18 cellular contexts compared by ENCODE assay signal in genomic region chr7:132601783-132602182, GRCh38. TPM values are rescaled to one million over a fixed set of nuclear protein-coding genes. Genes with fewer than 3 reads are reported as not detected.
DNase-seq lines count a peak whose midpoint lies in the region; ATAC-seq and TF ChIP-seq lines count a peak whose summit lies in the region.
"Had no signal": no experiment of that assay in that cellular context is flagged by ENCODE, and none has a peak within 500 bp of the region (broad histone marks: within the 10 kb centered on the region; RNA-seq: fewer than 3 reads in every experiment).

No MANE protein-coding gene starts in this region.

- H3K4me3 Mint-ChIP-seq in activated T-cell treated with anti-CD3 and anti-CD28 coated beads, Interleukin-2, amount 50 U/mL, for 72 hours, result no peak overlapping the region
- H3K4me3 Mint-ChIP-seq in activated T-helper 17 cell treated with anti-CD3 and anti-CD28 coated beads, Interleukin-2, amount 50 U/mL, for 72 hours, result no peak overlapping the region
- H3K4me3 Mint-ChIP-seq in stimulated activated effector memory CD8-positive, alpha-beta T cell treated with anti-CD3 and anti-CD28 coated beads, Interleukin-12 subunit alpha, Interleukin-12 subunit beta, amount 100 ng/mL, for 72 hours, result no peak overlapping the region
- H3K4me3 Mint-ChIP-seq: B cell; CD4-positive, alpha-beta memory T cell; CD4-positive, CD25-positive, alpha-beta regulatory T cell; CD8-positive, alpha-beta memory T cell had no signal

- H3K4me3 ChIP-seq in ascending aorta, result no peak overlapping the region
- H3K4me3 ChIP-seq: A549; BLaER1 treated with 17β-estradiol and CSF1 and Interleukin-3, amounts not matched to agents 10 nM and 100 nM had no signal

- H3K4me1 Mint-ChIP-seq in activated T-cell treated with anti-CD3 and anti-CD28 coated beads, Interleukin-2, amount 50 U/mL, for 72 hours (ENCODE audit: low read depth), result peaks cover 7% of the 10 kb centered on the region
- H3K4me1 Mint-ChIP-seq in activated T-helper 17 cell treated with anti-CD3 and anti-CD28 coated beads, Interleukin-2, amount 50 U/mL, for 72 hours, result no peaks in the 10 kb centered on the region
- H3K4me1 Mint-ChIP-seq in stimulated activated effector memory CD8-positive, alpha-beta T cell treated with anti-CD3 and anti-CD28 coated beads, Interleukin-12 subunit alpha, Interleukin-12 subunit beta, amount 100 ng/mL, for 72 hours, result no peaks in the 10 kb centered on the region
- H3K4me1 Mint-ChIP-seq: B cell; CD4-positive, alpha-beta memory T cell; CD4-positive, CD25-positive, alpha-beta regulatory T cell; CD8-positive, alpha-beta memory T cell had no signal

- H3K36me3 Mint-ChIP-seq in activated T-cell treated with anti-CD3 and anti-CD28 coated beads, Interleukin-2, amount 50 U/mL, for 72 hours (ENCODE audit: insufficient read depth in 2 of 2), result no peaks in the 10 kb centered on the region
- no peaks in the 10 kb centered on the region for H3K36me3 Mint-ChIP-seq in activated T-helper 17 cell treated with anti-CD3 and anti-CD28 coated beads, Interleukin-2, amount 50 U/mL, for 72 hours (ENCODE audit: low read depth)
- no peaks in the 10 kb centered on the region for H3K36me3 Mint-ChIP-seq in stimulated activated effector memory CD8-positive, alpha-beta T cell treated with anti-CD3 and anti-CD28 coated beads, Interleukin-12 subunit alpha, Interleukin-12 subunit beta, amount 100 ng/mL, for 72 hours
- H3K36me3 Mint-ChIP-seq: CD4-positive, alpha-beta memory T cell; CD4-positive, CD25-positive, alpha-beta regulatory T cell; CD8-positive, alpha-beta memory T cell had no signal

- no peak for DNase-seq in activated T-cell treated with anti-CD3 and anti-CD28 coated beads, Interleukin-2, amount 50 U/mL, for 72 hours
- DNase-seq in activated T-cell treated with anti-CD3 and anti-CD28 coated beads, Interleukin-2, amount 50 U/mL, for 1 hour, result no peak
- DNase-seq in stimulated activated effector memory CD8-positive, alpha-beta T cell treated with anti-CD3 and anti-CD28 coated beads, Interleukin-12 subunit alpha, Interleukin-12 subunit beta, amount 100 ng/mL, for 72 hours (ENCODE audit: low spot score in 2 of 2), result no peak
- no peak for DNase-seq in ascending aorta (ENCODE audit: low spot score in 2 of 2)
- DNase-seq in NK-92 treated with Interleukin-12 subunit alpha and Interleukin-12 subunit beta, amount 100 ng/mL, for 24 hours (lab: John Stamatoyannopoulos, UW), result no peak
- DNase-seq: AML-193; CD4-positive, alpha-beta memory T cell; CD4-positive, CD25-positive, alpha-beta regulatory T cell; CD8-positive, alpha-beta memory T cell; COR-L47; DMS79 treated with DMSO at 0.1 percent for 48 hours; GF-D8 had no signal

- H3K27ac Mint-ChIP-seq in activated T-cell treated with anti-CD3 and anti-CD28 coated beads, Interleukin-2, amount 50 U/mL, for 72 hours, result peak overlapping the region; percentile 3
- H3K27ac Mint-ChIP-seq in activated T-helper 17 cell treated with anti-CD3 and anti-CD28 coated beads, Interleukin-2, amount 50 U/mL, for 72 hours, result no peak overlapping the region
- H3K27ac Mint-ChIP-seq in stimulated activated effector memory CD8-positive, alpha-beta T cell treated with anti-CD3 and anti-CD28 coated beads, Interleukin-12 subunit alpha, Interleukin-12 subunit beta, amount 100 ng/mL, for 72 hours, result no peak overlapping the region
- H3K27ac Mint-ChIP-seq: B cell; CD4-positive, alpha-beta memory T cell; CD4-positive, CD25-positive, alpha-beta regulatory T cell had no signal

- H3K36me3 ChIP-seq in ascending aorta, result no peaks in the 10 kb centered on the region
- H3K36me3 ChIP-seq: BLaER1 treated with 17β-estradiol and CSF1 and Interleukin-3, amounts not matched to agents 10 nM and 100 nM had no signal

- no peak overlapping the region for H3K27ac ChIP-seq in ascending aorta
- H3K27ac ChIP-seq: 22Rv1; A549; BLaER1 treated with 17β-estradiol and CSF1 and Interleukin-3, amounts not matched to agents 10 nM and 100 nM; C4-2B had no signal

- H3K4me1 ChIP-seq in ascending aorta, result no peaks in the 10 kb centered on the region
- H3K4me1 ChIP-seq: A549 had no signal

- no peaks in the 10 kb centered on the region for H3K9me3 Mint-ChIP-seq in activated T-cell treated with anti-CD3 and anti-CD28 coated beads, Interleukin-2, amount 50 U/mL, for 72 hours
- no peaks in the 10 kb centered on the region for H3K9me3 Mint-ChIP-seq in activated T-helper 17 cell treated with anti-CD3 and anti-CD28 coated beads, Interleukin-2, amount 50 U/mL, for 72 hours
- no peaks in the 10 kb centered on the region for H3K9me3 Mint-ChIP-seq in stimulated activated effector memory CD8-positive, alpha-beta T cell treated with anti-CD3 and anti-CD28 coated beads, Interleukin-12 subunit alpha, Interleukin-12 subunit beta, amount 100 ng/mL, for 72 hours
- H3K9me3 Mint-ChIP-seq: CD4-positive, alpha-beta memory T cell; CD4-positive, CD25-positive, alpha-beta regulatory T cell; CD8-positive, alpha-beta memory T cell had no signal

- peaks cover 13% of the 10 kb centered on the region for H3K27me3 Mint-ChIP-seq in activated T-cell treated with anti-CD3 and anti-CD28 coated beads, Interleukin-2, amount 50 U/mL, for 72 hours (ENCODE audit: low read depth)
- peaks cover 21% of the 10 kb centered on the region for H3K27me3 Mint-ChIP-seq in activated T-helper 17 cell treated with anti-CD3 and anti-CD28 coated beads, Interleukin-2, amount 50 U/mL, for 72 hours

- no peaks in the 10 kb centered on the region for H3K27me3 ChIP-seq in ascending aorta
- H3K27me3 ChIP-seq: BLaER1 treated with 17β-estradiol and CSF1 and Interleukin-3, amounts not matched to agents 10 nM and 100 nM had no signal

- intact Hi-C loops in ascending aorta (cut with DNase I), result no loop called here

- H3K9me3 ChIP-seq in ascending aorta, result no peaks in the 10 kb centered on the region
- H3K9me3 ChIP-seq: A549; BLaER1 treated with 17β-estradiol and CSF1 and Interleukin-3, amounts not matched to agents 10 nM and 100 nM had no signal

- peak; percentile 29 to 42 for ATAC-seq in activated T-cell treated with anti-CD3 and anti-CD28 coated beads, Interleukin-2, amount 50 U/mL, for 72 hours (replicated peaks in 1 of 2)
- peak; percentile 56 for ATAC-seq in activated T-helper 17 cell treated with anti-CD3 and anti-CD28 coated beads, Interleukin-2, amount 50 U/mL, for 72 hours (replicated peaks)
- ATAC-seq in stimulated activated effector memory CD8-positive, alpha-beta T cell treated with anti-CD3 and anti-CD28 coated beads, Interleukin-12 subunit alpha, Interleukin-12 subunit beta, amount 100 ng/mL, for 72 hours, result peak; percentile 55
- ATAC-seq: A549 had no signal

- no peak for TF ChIP-seq CTCF in ascending aorta (IDR thresholded peaks at IDR 0.05)

RNA-seq across cellular contexts. Expression of gene PLXNA4, which starts 25.5 kb away (rescaled TPM):
- total RNA-seq in activated T-cell treated with anti-CD3 and anti-CD28 coated beads, Interleukin-2, amount 50 U/mL, for 72 hours, result 1 to 10 TPM in 1 of 2 donors, under 1 TPM in 1; 0.99 to 1.1 TPM
- 1 to 10 TPM; 1.4 to 2.3 TPM for total RNA-seq in activated T-helper 17 cell treated with anti-CD3 and anti-CD28 coated beads, Interleukin-2, amount 50 U/mL, for 72 hours
- 27.1 TPM for total RNA-seq in ascending aorta
- total RNA-seq: B cell had no signal
